Comparison of ENCODE assay signal across 22 cellular contexts in genomic region chr5:16922430-16922829, GRCh38. TPM values are rescaled to one million over a fixed set of nuclear protein-coding genes. Genes with fewer than 3 reads are reported as not detected.
DNase-seq lines count a peak whose midpoint lies in the region; ATAC-seq and TF ChIP-seq lines count a peak whose summit lies in the region.
"Had no signal": no experiment of that assay in that cellular context is flagged by ENCODE, and none has a peak within 500 bp of the region (broad histone marks: within the 10 kb centered on the region; RNA-seq: fewer than 3 reads in every experiment).

No MANE protein-coding gene starts in this region.

- no peak for TF ChIP-seq EP300 in transverse colon (IDR thresholded peaks at IDR 0.05; ENCODE audit: low read depth)

- no peak overlapping the region for H3K4me3 ChIP-seq in body of pancreas
- H3K4me3 ChIP-seq in transverse colon: no peak overlapping the region
- no peak overlapping the region for H3K4me3 ChIP-seq in ascending aorta
- H3K4me3 ChIP-seq: uterus had no signal

- ATAC-seq in GM19397 (IDR thresholded peaks at IDR 0.05; ENCODE audit: unreplicated experiment) (peak; percentile 80), HG02981 (IDR thresholded peaks at IDR 0.05; ENCODE audit: unreplicated experiment) (peak; percentile 59), body of pancreas (peak; percentile 12), HG02870 (IDR thresholded peaks at IDR 0.05; ENCODE audit: unreplicated experiment) (no peak)
- ATAC-seq: activated CD4-positive, alpha-beta T cell treated with anti-CD3 and anti-CD28 coated beads for 36 hours; activated naive CD8-positive, alpha-beta T cell treated with anti-CD3 and anti-CD28 coated beads, Interleukin-2, amount 50 U/mL, for 24 hours; esophagus mucosa; left ventricle myocardium superior; natural killer cell; stimulated activated effector memory CD8-positive, alpha-beta T cell treated with anti-CD3 and anti-CD28 coated beads, Interleukin-12 subunit alpha, Interleukin-12 subunit beta, amount 100 ng/mL, for 72 hours had no signal

- WGBS in body of pancreas, 2 donors: 38 to 52% methylated on average over 2 to 3 of the region's 3 CpGs
- WGBS in transverse colon (ENCODE audit: low coverage in 1 of 2), 2 donors: 59% methylated on average over 3 of the region's 3 CpGs; no CpG with 5 or more reads in 1 of the 2 donors

- H3K9me3 ChIP-seq in body of pancreas (no peaks in the 10 kb centered on the region), transverse colon (no peaks in the 10 kb centered on the region), ascending aorta (no peaks in the 10 kb centered on the region)
- H3K9me3 ChIP-seq: uterus had no signal

- H3K4me1 ChIP-seq in body of pancreas: peaks cover 68% of the 10 kb centered on the region
- H3K4me1 ChIP-seq in transverse colon: peaks cover 0 to 25% (median 9%) of the 10 kb centered on the region in 4 donors
- no peaks in the 10 kb centered on the region for H3K4me1 ChIP-seq in ascending aorta
- H3K4me1 ChIP-seq: uterus had no signal

- in situ Hi-C loops in transverse colon (cut with MboI; ENCODE audit: low pct_ligation_motif_present in 1 of 4, low pct_unique_long_range_greater_than_20kb in 1 of 4, low sequenced_read_pairs in 3 of 4): no loop called here

- no peak for TF ChIP-seq CTCF in body of pancreas (IDR thresholded peaks at IDR 0.05)
- no peak for TF ChIP-seq CTCF in transverse colon (IDR thresholded peaks at IDR 0.05)
- TF ChIP-seq CTCF in ascending aorta (IDR thresholded peaks at IDR 0.05): no peak

- intact Hi-C loops in body of pancreas (cut with DNase I) (loop anchor here (10.0 kb wide), 1 partner anchor 128 kb away; no protein-coding TSS in a partner anchor), transverse colon (cut with DNase I; ENCODE audit: low total_unique reads) (no loop called here), ascending aorta (cut with DNase I) (no loop called here)

- TF ChIP-seq POLR2A in body of pancreas (IDR thresholded peaks at IDR 0.05) (no peak), transverse colon (IDR thresholded peaks at IDR 0.05) (no peak)

- H3K36me3 ChIP-seq in body of pancreas (replicated peaks in 1 of 2; ENCODE audit: insufficient read depth in 1 of 2, low read depth in 2 of 2) (no peaks in the 10 kb centered on the region), transverse colon (no peaks in the 10 kb centered on the region), ascending aorta (no peaks in the 10 kb centered on the region)
- H3K36me3 ChIP-seq: uterus had no signal

- H3K27ac ChIP-seq in body of pancreas: peak overlapping the region in 3 of 4 donors; percentile 2 to 46 (median 25)
- H3K27ac ChIP-seq in transverse colon: peak overlapping the region in 3 of 4 donors; percentile 38 to 64 (median 46)
- H3K27ac ChIP-seq in ascending aorta: no peak overlapping the region
- H3K27ac ChIP-seq: KMS-11, uterus had no signal

- DNase-seq in body of pancreas: no peak
- no peak for DNase-seq in transverse colon
- no peak for DNase-seq in NOMO-1 treated with DMSO at 0.1 percent for 48 hours (lab: John Stamatoyannopoulos, UW; ENCODE audit: unreplicated experiment)
- DNase-seq in ascending aorta (ENCODE audit: low spot score in 2 of 2): no peak
- DNase-seq: activated CD4-positive, alpha-beta T cell treated with anti-CD3 and anti-CD28 coated beads for 36 hours; activated CD8-positive, alpha-beta memory T cell treated with anti-CD3 and anti-CD28 coated beads for 24 hours; activated gamma-delta T cell treated with Interleukin-2 at 50 U/mL for 16 hours; activated naive CD8-positive, alpha-beta T cell treated with anti-CD3 and anti-CD28 coated beads, Interleukin-2, amount 50 U/mL, for 24 hours; activated T-cell treated with anti-CD3 and anti-CD28 coated beads, Interleukin-2, amount 50 U/mL, for 1 hour; H7; hypothalamus; left ventricle myocardium superior; MV-4-11; natural killer cell; NCI-H524 treated with DMSO at 0.1 percent for 48 hours; uterus had no signal

- H3K27me3 ChIP-seq in body of pancreas (no peaks in the 10 kb centered on the region), transverse colon (no peaks in the 10 kb centered on the region), ascending aorta (no peaks in the 10 kb centered on the region)
- H3K27me3 ChIP-seq: uterus had no signal

RNA-seq across cellular contexts. Expression of gene MYO10, which starts 13.7 kb away (rescaled TPM):
- total RNA-seq in body of pancreas (100 to 1,000 TPM in 1 of 2 donors, 10 to 100 TPM in 1; 35.8 to 162 TPM), transverse colon (100 to 1,000 TPM in 1 of 4 donors, 10 to 100 TPM in 3; 51.6 to 190 (median 72.9) TPM), ascending aorta (20.0 TPM)

Comparison
In these comparisons a context has a peak if more than half of its experiments do, and no peak if none do; other contexts are left out.
1. H3K27ac ChIP-seq: peak in body of pancreas (3 of 4) and transverse colon (3 of 4); none in ascending aorta (0 of 2).